ENCODE assay signal across 10 cellular contexts in the genomic region with DNA sequence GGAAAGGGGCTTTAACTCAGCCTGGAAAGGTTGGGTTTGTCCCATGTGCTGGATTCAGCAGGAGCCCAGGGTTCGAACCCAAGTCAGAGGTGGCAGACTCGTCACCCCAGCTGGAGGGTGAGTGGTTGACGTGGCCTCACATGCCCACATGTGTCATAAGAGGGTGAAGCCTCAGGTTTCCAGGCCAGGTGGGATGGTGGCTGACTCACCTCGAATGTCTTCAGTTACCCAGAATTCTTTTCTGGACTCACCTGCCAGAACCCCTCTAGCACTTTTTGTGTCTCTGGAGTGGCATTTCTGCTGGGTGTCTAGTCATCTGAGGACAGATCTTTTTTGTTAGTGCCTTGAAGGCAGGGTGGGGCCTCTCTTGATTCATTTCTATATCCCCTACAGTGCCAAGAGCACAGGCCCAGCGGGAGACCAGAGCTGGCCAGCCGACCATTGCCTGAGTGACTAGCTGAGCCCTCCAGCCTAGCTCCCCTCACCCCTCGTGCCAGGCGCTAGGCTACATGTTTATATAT. TPM values are rescaled to one million over a fixed set of nuclear protein-coding genes. Genes with fewer than 3 reads are reported as not detected.
A peak's percentile ranks its signal among the peaks of the same experiment; 100 is the strongest.
DNase-seq lines count a peak whose midpoint lies in the region; ATAC-seq and TF ChIP-seq lines count a peak whose summit lies in the region.
"Had no signal": no experiment of that assay in that cellular context is flagged by ENCODE, and none has a peak within 500 bp of the region (broad histone marks: within the 10 kb centered on the region; RNA-seq: fewer than 3 reads in every experiment).

No MANE protein-coding gene starts in this region.

- no peaks in the 10 kb centered on the region for H3K9me3 Mint-ChIP-seq in activated CD8-positive, alpha-beta T cell treated with anti-CD3 and anti-CD28 coated beads for 36 hours

- no peaks in the 10 kb centered on the region for H3K27me3 ChIP-seq in right cardiac atrium (ENCODE audit: control insufficient read depth, insufficient read depth)

- CTCF ChIA-PET in activated CD8-positive, alpha-beta T cell treated with anti-CD3 and anti-CD28 coated beads for 36 hours (lab: Charles Lee) = interaction anchor here (1.0 kb wide), 1 partner anchor 15 kb away, joined by 3 read pairs; no protein-coding TSS in a partner anchor

- ATAC-seq in activated CD8-positive, alpha-beta T cell treated with anti-CD3 and anti-CD28 coated beads for 36 hours = peak; percentile 57
- ATAC-seq in right cardiac atrium (no peak), HG03025 (IDR thresholded peaks at IDR 0.05; ENCODE audit: low FRiP score, unreplicated experiment) (no peak)

- DNase-seq in NOMO-1 (lab: John Stamatoyannopoulos, UW; ENCODE audit: unreplicated experiment in 2 of 2) (peak; percentile 6 to 23), NOMO-1 treated with dmso at 0.1 percent for 144 hours (lab: John Stamatoyannopoulos, UW; ENCODE audit: unreplicated experiment) (no peak), right cardiac atrium (peak; percentile 56 to 77 (median 65)), NCI-H2029 (lab: John Stamatoyannopoulos, UW) (no peak), SIG-M5 treated with dmso at 0.1 percent for 504 hours (lab: John Stamatoyannopoulos, UW; ENCODE audit: unreplicated experiment) (no peak)
- peak; percentile 72 for DNase-seq in activated CD8-positive, alpha-beta T cell treated with anti-CD3 and anti-CD28 coated beads for 36 hours
- DNase-seq in stimulated activated CD8-positive, alpha-beta memory T cell treated with anti-CD3 and anti-CD28 coated beads, Interleukin-4, amount 100 ng/mL, for 48 hours = peak; percentile 63
- DNase-seq: central memory CD4-positive, alpha-beta T cell had no signal

- peaks cover 10% of the 10 kb centered on the region for H3K36me3 Mint-ChIP-seq in activated CD8-positive, alpha-beta T cell treated with anti-CD3 and anti-CD28 coated beads for 36 hours (ENCODE audit: low read depth)

- no peak for TF ChIP-seq CTCF in activated CD8-positive, alpha-beta T cell treated with anti-CD3 and anti-CD28 coated beads for 36 hours (IDR thresholded peaks at IDR 0.05)

- no peaks in the 10 kb centered on the region for H3K27me3 Mint-ChIP-seq in activated CD8-positive, alpha-beta T cell treated with anti-CD3 and anti-CD28 coated beads for 36 hours

- no peak overlapping the region for H3K4me3 Mint-ChIP-seq in activated CD8-positive, alpha-beta T cell treated with anti-CD3 and anti-CD28 coated beads for 36 hours

- peaks cover 21% of the 10 kb centered on the region for H3K4me1 ChIP-seq in right cardiac atrium (ENCODE audit: control insufficient read depth, insufficient read depth, low read length)

- 86% methylated on average over 8 of the region's 8 CpGs for WGBS in right cardiac atrium

- H3K27ac ChIP-seq in right cardiac atrium (ENCODE audit: low read length) = peak overlapping the region; percentile 7
- H3K27ac ChIP-seq: KMS-11 had no signal

- POLR2A ChIA-PET in activated CD8-positive, alpha-beta T cell treated with anti-CD3 and anti-CD28 coated beads for 36 hours (lab: Charles Lee) = interaction anchor here (1.0 to 1.3 kb wide), 2 partner anchors 9 to 26 kb away, joined by 3 to 4 read pairs; no protein-coding TSS in a partner anchor

- H3K9me3 ChIP-seq in right cardiac atrium (ENCODE audit: control insufficient read depth, low read length) = no peaks in the 10 kb centered on the region

- intact Hi-C loops in activated CD8-positive, alpha-beta T cell treated with anti-CD3 and anti-CD28 coated beads for 36 hours (cut with micrococcal nuclease) = no loop called here
- intact Hi-C loops in right cardiac atrium (cut with DNase I) = no loop called here

- peak overlapping the region; percentile 20 for H3K27ac Mint-ChIP-seq in activated CD8-positive, alpha-beta T cell treated with anti-CD3 and anti-CD28 coated beads for 36 hours

- H3K4me1 Mint-ChIP-seq in activated CD8-positive, alpha-beta T cell treated with anti-CD3 and anti-CD28 coated beads for 36 hours (ENCODE audit: low read depth) = peaks cover 29% of the 10 kb centered on the region

- H3K4me3 ChIP-seq in right cardiac atrium (ENCODE audit: low read length) = no peak overlapping the region

RNA-seq across cellular contexts. Expression of a gene that starts 28.1 kb away (rescaled TPM):
- 1 to 10 TPM; 2.2 to 2.5 TPM for total RNA-seq in activated CD8-positive, alpha-beta T cell treated with anti-CD3 and anti-CD28 coated beads for 36 hours
- total RNA-seq in right cardiac atrium = 10 to 100 TPM in 3 of 4 donors, 1 to 10 TPM in 1; 8.9 to 13.2 (median 12.1) TPM
- polyA plus RNA-seq in right cardiac atrium = 5.7 TPM

Comparison
In these comparisons a context has a peak if more than half of its experiments do, and no peak if none do; other contexts are left out.
1. DNase-seq: peak in NOMO-1 (2 of 2), activated CD8-positive, alpha-beta T cell treated with anti-CD3 and anti-CD28 coated beads for 36 hours (single experiment), right cardiac atrium (3 of 3) and stimulated activated CD8-positive, alpha-beta memory T cell treated with anti-CD3 and anti-CD28 coated beads, Interleukin-4, amount 100 ng/mL, for 48 hours (single experiment); none in NOMO-1 treated with dmso at 0.1 percent for 144 hours (single experiment), NCI-H2029 (single experiment) and SIG-M5 treated with dmso at 0.1 percent for 504 hours (single experiment).